ENCODE assay signal across 8 cellular contexts in the genomic region with DNA sequence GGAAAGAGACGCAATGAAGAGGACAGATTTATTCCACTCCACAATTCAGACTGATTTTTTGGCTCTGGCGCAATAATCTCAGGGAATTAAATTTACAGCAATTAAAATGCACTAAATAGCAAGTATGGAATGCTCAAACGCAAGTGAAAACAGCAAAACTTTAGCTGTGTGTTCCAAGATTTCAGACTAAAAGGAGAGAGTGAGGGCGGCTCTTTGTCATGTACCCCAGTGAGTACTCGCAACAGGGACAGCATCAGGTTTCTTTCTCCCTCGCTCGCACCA. TPM values are rescaled to one million over a fixed set of nuclear protein-coding genes. Genes with fewer than 3 reads are reported as not detected.
DNase-seq lines count a peak whose midpoint lies in the region; ATAC-seq and TF ChIP-seq lines count a peak whose summit lies in the region.

No MANE protein-coding gene starts in this region.

- POLR2A ChIA-PET in MCF 10A (lab: Yijun Ruan, JAX) = interaction anchor here (0.6 to 6.1 kb wide), 19 partner anchors 9 to 123 kb away, joined by 3 to 147 read pairs (median 5); a partner anchor contains a TSS

- no TSS peak for BruUV-seq in MCF 10A (replicated peaks; lab: Mats Ljungman, UMichigan)

- DNase-seq in Right ventricle myocardium superior (no peak), Right ventricle myocardium inferior (ENCODE audit: missing footprints) (no peak), MCF 10A (ENCODE audit: unreplicated experiment) (no peak), vagina (ENCODE audit: extremely low spot score in 2 of 2) (no peak), LoVo (ENCODE audit: low spot score) (no peak), NCI-H146 treated with DMSO at 0.1 percent for 48 hours (lab: John Stamatoyannopoulos, UW; ENCODE audit: unreplicated experiment) (no peak)

- intact Hi-C loops in Right ventricle myocardium superior (cut with DNase I) (loop anchor here (10.0 kb wide), 1 partner anchor 108 kb away; no protein-coding TSS in a partner anchor), Right ventricle myocardium inferior (cut with DNase I) (loop anchor here (5.0 kb wide), 2 partner anchors 51 to 111 kb away; no protein-coding TSS in a partner anchor), MCF 10A (cut with micrococcal nuclease) (loop anchor here (2.0 kb wide), 3 partner anchors 104 to 210 kb away; a partner anchor contains a TSS), vagina (cut with DNase I) (loop anchor here (5.0 kb wide), 1 partner anchor 64 kb away; no protein-coding TSS in a partner anchor)

- no peak for TF ChIP-seq POLR2A in vagina (IDR thresholded peaks at IDR 0.05)

- no peaks in the 10 kb centered on the region for H3K27me3 ChIP-seq in vagina

- peak overlapping the region; percentile 91 for H3K27ac ChIP-seq in mesodermal cell (ENCODE audit: low read depth, low read length, severe bottlenecking)
- H3K27ac ChIP-seq in vagina = peak overlapping the region; percentile 98

- H3K9me3 Mint-ChIP-seq in MCF 10A (ENCODE audit: unreplicated experiment) = no peaks in the 10 kb centered on the region

- CTCF ChIA-PET in MCF 10A (lab: Yijun Ruan, JAX) = interaction anchor here (0.8 to 2.6 kb wide), 6 partner anchors 68 to 239 kb away, joined by 3 to 11 read pairs (median 6); no protein-coding TSS in a partner anchor

- H3K27ac Mint-ChIP-seq in MCF 10A (ENCODE audit: low read depth, unreplicated experiment) = peak overlapping the region; percentile 88

- H3K4me1 Mint-ChIP-seq in MCF 10A (ENCODE audit: insufficient read depth, unreplicated experiment) = peaks cover 12% of the 10 kb centered on the region

- ATAC-seq in Right ventricle myocardium superior (ENCODE audit: poor library complexity) = peak; percentile 21
- ATAC-seq in Right ventricle myocardium inferior = no peak
- ATAC-seq in HG03135 (IDR thresholded peaks at IDR 0.05; ENCODE audit: unreplicated experiment) = no peak

- H3K4me3 ChIP-seq in mesodermal cell (ENCODE audit: extremely low read depth, insufficient read depth, low read length, poor library complexity, severe bottlenecking) (peak overlapping the region; percentile 99), vagina (peak overlapping the region; percentile 82 to 96)

- peaks cover 5% of the 10 kb centered on the region for H3K36me3 Mint-ChIP-seq in MCF 10A (ENCODE audit: insufficient read depth, unreplicated experiment)

- H3K27me3 Mint-ChIP-seq in MCF 10A (ENCODE audit: insufficient read depth, unreplicated experiment) = no peaks in the 10 kb centered on the region

- H3K4me1 ChIP-seq in mesodermal cell (ENCODE audit: control insufficient read depth, insufficient read depth, low read length, poor library complexity, severe bottlenecking) = peaks cover 26% of the 10 kb centered on the region
- H3K4me1 ChIP-seq in vagina = peaks cover 45% of the 10 kb centered on the region

- no peaks in the 10 kb centered on the region for H3K9me3 ChIP-seq in mesodermal cell (ENCODE audit: control insufficient read depth, low read length)
- no peaks in the 10 kb centered on the region for H3K9me3 ChIP-seq in vagina

- 0% methylated on average over 3 to 5 of the region's 7 CpGs for WGBS in mesodermal cell (ENCODE audit: insufficient coverage in 2 of 2), 2 experiments

- H3K4me3 Mint-ChIP-seq in MCF 10A (ENCODE audit: unreplicated experiment) = peak overlapping the region; percentile 91

- TF ChIP-seq CTCF in MCF 10A (IDR thresholded peaks at IDR 0.05; ENCODE audit: unreplicated experiment) (no peak), vagina (IDR thresholded peaks at IDR 0.05) (no peak)

- H3K36me3 ChIP-seq in mesodermal cell (ENCODE audit: control insufficient read depth, insufficient read depth, low read length) (peaks cover under 1% of the 10 kb centered on the region), vagina (no peaks in the 10 kb centered on the region)

RNA-seq across cellular contexts. Expression of a gene that starts 1.2 kb away (rescaled TPM):
- 31.5 TPM for total RNA-seq in Right ventricle myocardium superior
- total RNA-seq in Right ventricle myocardium inferior = 34.4 TPM
- 40.0 and 40.7 TPM in 2 replicates for total RNA-seq in MCF 10A (2022)
- 25.8 TPM for polyA plus RNA-seq in mesodermal cell (2013, experiment 1 of 2)
- 33.7 TPM for polyA plus RNA-seq in mesodermal cell (2013, experiment 2 of 2)
- total RNA-seq in vagina = 49.4 TPM
